In genomic region chr13:43905435-43906031, GRCh38 we compare ENCODE assay signal across 8 cellular contexts. TPM values are rescaled to one million over a fixed set of nuclear protein-coding genes. Genes with fewer than 3 reads are reported as not detected.
DNase-seq lines count a peak whose midpoint lies in the region; ATAC-seq and TF ChIP-seq lines count a peak whose summit lies in the region.

No MANE protein-coding gene starts in this region.

- H3K9me3 ChIP-seq in Panc1 (ENCODE audit: control insufficient read depth, insufficient read depth, low read depth, low read length), result no peaks in the 10 kb centered on the region
- H3K9me3 ChIP-seq in mammary epithelial cell (replicated peaks; ENCODE audit: insufficient read depth, low read length), result no peaks in the 10 kb centered on the region

- peaks cover 7% of the 10 kb centered on the region for H3K4me1 Mint-ChIP-seq in activated CD4-positive, alpha-beta T cell treated with anti-CD3 and anti-CD28 coated beads for 36 hours
- peaks cover 7% of the 10 kb centered on the region for H3K4me1 Mint-ChIP-seq in stimulated activated naive CD8-positive, alpha-beta T cell treated with anti-CD3 and anti-CD28 coated beads, Interleukin-15, amount 100 ng/mL, for 72 hours

- H3K27ac ChIP-seq in Panc1 (ENCODE audit: low read length) (no peak overlapping the region), mammary epithelial cell (ENCODE audit: insufficient read depth, low read depth, low read length) (no peak overlapping the region)

- H3K27ac Mint-ChIP-seq in activated CD4-positive, alpha-beta T cell treated with anti-CD3 and anti-CD28 coated beads for 36 hours, result no peak overlapping the region
- H3K27ac Mint-ChIP-seq in stimulated activated naive CD8-positive, alpha-beta T cell treated with anti-CD3 and anti-CD28 coated beads, Interleukin-15, amount 100 ng/mL, for 72 hours, result no peak overlapping the region

- H3K4me1 ChIP-seq in Panc1 (ENCODE audit: control insufficient read depth, insufficient read depth, low read length) (no peaks in the 10 kb centered on the region), mammary epithelial cell (ENCODE audit: insufficient read depth, low read length) (peaks cover 3% of the 10 kb centered on the region)

- H3K36me3 Mint-ChIP-seq in activated CD4-positive, alpha-beta T cell treated with anti-CD3 and anti-CD28 coated beads for 36 hours (ENCODE audit: low read depth), result no peaks in the 10 kb centered on the region

- peak; percentile 64 for ATAC-seq in activated CD4-positive, alpha-beta T cell treated with anti-CD3 and anti-CD28 coated beads for 36 hours
- ATAC-seq in Panc1 (peak; percentile 68), HG02763 (IDR thresholded peaks at IDR 0.05; ENCODE audit: unreplicated experiment) (no peak)
- peak; percentile 55 for ATAC-seq in stimulated activated naive CD8-positive, alpha-beta T cell treated with anti-CD3 and anti-CD28 coated beads, Interleukin-15, amount 100 ng/mL, for 72 hours

- no peak overlapping the region for H3K4me2 ChIP-seq in mammary epithelial cell (ENCODE audit: insufficient read depth, low read depth, low read length)

- H4K20me1 ChIP-seq in mammary epithelial cell (ENCODE audit: insufficient read depth, low read length), result no peaks in the 10 kb centered on the region

- H3K9ac ChIP-seq in mammary epithelial cell (ENCODE audit: insufficient read depth, low read length), result no peak overlapping the region

- intact Hi-C loops in activated CD4-positive, alpha-beta T cell treated with anti-CD3 and anti-CD28 coated beads for 36 hours (cut with DNase I, micrococcal nuclease), result loop anchor here (1.0 to 10.0 kb wide), 8 partner anchors 147 to 1399 kb away; no protein-coding TSS in a partner anchor
- intact Hi-C loops in Panc1 (cut with micrococcal nuclease; ENCODE audit: unreplicated experiment), result loop anchor here (1.0 to 10.0 kb wide), 2 partner anchors 532 to 569 kb away; no protein-coding TSS in a partner anchor
- intact Hi-C loops in mammary epithelial cell (cut with micrococcal nuclease), result loop anchor here (1.0 to 10.0 kb wide), 5 partner anchors 327 to 1809 kb away; no protein-coding TSS in a partner anchor

- H2AFZ ChIP-seq in mammary epithelial cell (ENCODE audit: low read depth, low read length), result no peak overlapping the region

- no peaks in the 10 kb centered on the region for H3K79me2 ChIP-seq in mammary epithelial cell (ENCODE audit: insufficient read depth, low read length)

- TF ChIP-seq CTCF in Panc1 (IDR thresholded peaks at IDR 0.05) (peak; percentile 55; the same call in 1 of the 2 replicates), mammary epithelial cell (conservative IDR thresholded peaks at IDR 0.05 in 1 of 2, IDR thresholded peaks at IDR 0.05 in 1 of 2; ENCODE audit: extremely low read depth in 1 of 2, insufficient read depth in 1 of 2, low read depth in 1 of 2, low read length in 2 of 2) (peak; percentile 62 to 79)

- POLR2A ChIA-PET in activated CD4-positive, alpha-beta T cell treated with anti-CD3 and anti-CD28 coated beads for 36 hours (lab: Charles Lee), result no interaction called here
- POLR2A ChIA-PET in Panc1 (lab: Charles Lee), result no interaction called here

- no peaks in the 10 kb centered on the region for H3K9me3 Mint-ChIP-seq in activated CD4-positive, alpha-beta T cell treated with anti-CD3 and anti-CD28 coated beads for 36 hours (ENCODE audit: low read depth)
- no peaks in the 10 kb centered on the region for H3K9me3 Mint-ChIP-seq in stimulated activated naive CD8-positive, alpha-beta T cell treated with anti-CD3 and anti-CD28 coated beads, Interleukin-15, amount 100 ng/mL, for 72 hours

- no TSS peak for BruUV-seq in Panc1 (replicated peaks; lab: Mats Ljungman, UMichigan)
- BruUV-seq in mammary epithelial cell (replicated peaks; lab: Mats Ljungman, UMichigan), result no TSS peak

- H3K27me3 Mint-ChIP-seq in activated CD4-positive, alpha-beta T cell treated with anti-CD3 and anti-CD28 coated beads for 36 hours, result peaks cover 5% of the 10 kb centered on the region
- peaks cover 15% of the 10 kb centered on the region for H3K27me3 Mint-ChIP-seq in stimulated activated naive CD8-positive, alpha-beta T cell treated with anti-CD3 and anti-CD28 coated beads, Interleukin-15, amount 100 ng/mL, for 72 hours

- H3K27me3 ChIP-seq in Panc1 (ENCODE audit: control insufficient read depth, insufficient read depth, low read length), result no peaks in the 10 kb centered on the region
- no peaks in the 10 kb centered on the region for H3K27me3 ChIP-seq in mammary epithelial cell (ENCODE audit: insufficient read depth, low read length)

- DNase-seq in activated CD4-positive, alpha-beta T cell treated with anti-CD3 and anti-CD28 coated beads for 36 hours, result peak; percentile 27
- no peak for DNase-seq in activated CD4-positive, alpha-beta T cell treated with anti-CD3 and anti-CD28 coated beads for 1 hour
- peak; percentile 60 for DNase-seq in Jurkat, Clone E6-1 (ENCODE audit: low read depth, low spot score)
- DNase-seq in Panc1 (ENCODE audit: low read depth, low spot score) (peak; percentile 25), mammary epithelial cell (peak; percentile 48), iris pigment epithelial cell (ENCODE audit: low read depth) (peak; percentile 69)
- DNase-seq in stimulated activated naive CD8-positive, alpha-beta T cell treated with anti-CD3 and anti-CD28 coated beads, Interleukin-15, amount 100 ng/mL, for 72 hours, result peak in 1 of 2 donors; percentile 15

- WGBS in mammary epithelial cell (ENCODE audit: low coverage, missing lambda C conversion rate), result 0% methylated on average over 3 of the region's 3 CpGs

- H3K36me3 ChIP-seq in Panc1 (ENCODE audit: control insufficient read depth, insufficient read depth, low read length) (no peaks in the 10 kb centered on the region), mammary epithelial cell (ENCODE audit: insufficient read depth, low read length) (no peaks in the 10 kb centered on the region)

- in situ Hi-C loops in Panc1 (cut with HindIII; ENCODE audit: low pct_unique_long_range_greater_than_20kb, low sequenced_read_pairs) (loop anchor here (25.0 kb wide), 1 partner anchor 557 kb away; no protein-coding TSS in a partner anchor), mammary epithelial cell (cut with MboI; ENCODE audit: low sequenced_read_pairs in 2 of 2) (loop anchor here (5.0 to 25.0 kb wide), 3 partner anchors 529 to 1057 kb away; no protein-coding TSS in a partner anchor)

- CTCF ChIA-PET in activated CD4-positive, alpha-beta T cell treated with anti-CD3 and anti-CD28 coated beads for 36 hours (lab: Charles Lee), result interaction anchor here (0.6 to 2.9 kb wide), 22 partner anchors 10 to 619 kb away, joined by 3 to 36 read pairs (median 4); no protein-coding TSS in a partner anchor
- CTCF ChIA-PET in Panc1 (lab: Charles Lee), result interaction anchor here (0.8 kb wide), 1 partner anchor 567 kb away, joined by 3 read pairs; no protein-coding TSS in a partner anchor
- CTCF ChIA-PET in mammary epithelial cell (lab: Charles Lee; ENCODE audit: low non-redundant PET), result interaction anchor here (0.5 to 0.6 kb wide), 3 partner anchors 558 to 577 kb away, joined by 3 to 4 read pairs (median 3); no protein-coding TSS in a partner anchor

- H3K4me3 Mint-ChIP-seq in activated CD4-positive, alpha-beta T cell treated with anti-CD3 and anti-CD28 coated beads for 36 hours, result no peak overlapping the region
- no peak overlapping the region for H3K4me3 Mint-ChIP-seq in stimulated activated naive CD8-positive, alpha-beta T cell treated with anti-CD3 and anti-CD28 coated beads, Interleukin-15, amount 100 ng/mL, for 72 hours

- dilution Hi-C loops in mammary epithelial cell (cut with HindIII; ENCODE audit: low sequenced_read_pairs), result no loop called here

- no peak overlapping the region for H3K4me3 ChIP-seq in Jurkat, Clone E6-1 (ENCODE audit: low read length)
- no peak overlapping the region for H3K4me3 ChIP-seq in Panc1 (ENCODE audit: low read depth in 2 of 2, low read length in 2 of 2)
- no peak overlapping the region for H3K4me3 ChIP-seq in mammary epithelial cell (replicated peaks in 1 of 3; ENCODE audit: insufficient read depth in 1 of 3, low read depth in 2 of 3, low read length in 3 of 3)

RNA-seq across cellular contexts. Expression of gene LACC1, which starts 25.8 kb away (rescaled TPM):
- 1 to 10 TPM; 2.6 to 3.1 TPM for total RNA-seq in activated CD4-positive, alpha-beta T cell treated with anti-CD3 and anti-CD28 coated beads for 36 hours
- 0.77 TPM for polyA plus RNA-seq in Jurkat, Clone E6-1 (2012; ENCODE audit: insufficient read depth, insufficient read length)
- 2.1 TPM for total RNA-seq in Panc1 (2021; ENCODE audit: unreplicated experiment)
- polyA plus RNA-seq in Panc1 (2012; ENCODE audit: insufficient read length), result 0.88 TPM
- total RNA-seq in mammary epithelial cell, result 10 to 100 TPM in 1 of 2 donors, 1 to 10 TPM in 1; 8.5 to 17.3 TPM
- polyA plus RNA-seq in mammary epithelial cell, result 4.3 TPM
- 0.31 TPM for polyA minus RNA-seq in mammary epithelial cell

RNA-seq across cellular contexts. Expression of gene CCDC122, which starts 26.0 kb away (rescaled TPM):
- 1 to 10 TPM; 2.0 to 3.1 TPM for total RNA-seq in activated CD4-positive, alpha-beta T cell treated with anti-CD3 and anti-CD28 coated beads for 36 hours
- polyA plus RNA-seq in Jurkat, Clone E6-1 (2012; ENCODE audit: insufficient read depth, insufficient read length), result 0.82 TPM
- total RNA-seq in Panc1 (2021; ENCODE audit: unreplicated experiment) (5.2 TPM), mammary epithelial cell (10 to 100 TPM in 1 of 2 donors, 1 to 10 TPM in 1; 6.7 to 12.1 TPM)
- 2.0 TPM for polyA plus RNA-seq in Panc1 (2012; ENCODE audit: insufficient read length)
- 0.85 TPM for polyA plus RNA-seq in mammary epithelial cell
- polyA minus RNA-seq in mammary epithelial cell, result 1.2 TPM
